Comparison of ENCODE assay signal across 8 cellular contexts in the genomic region with DNA sequence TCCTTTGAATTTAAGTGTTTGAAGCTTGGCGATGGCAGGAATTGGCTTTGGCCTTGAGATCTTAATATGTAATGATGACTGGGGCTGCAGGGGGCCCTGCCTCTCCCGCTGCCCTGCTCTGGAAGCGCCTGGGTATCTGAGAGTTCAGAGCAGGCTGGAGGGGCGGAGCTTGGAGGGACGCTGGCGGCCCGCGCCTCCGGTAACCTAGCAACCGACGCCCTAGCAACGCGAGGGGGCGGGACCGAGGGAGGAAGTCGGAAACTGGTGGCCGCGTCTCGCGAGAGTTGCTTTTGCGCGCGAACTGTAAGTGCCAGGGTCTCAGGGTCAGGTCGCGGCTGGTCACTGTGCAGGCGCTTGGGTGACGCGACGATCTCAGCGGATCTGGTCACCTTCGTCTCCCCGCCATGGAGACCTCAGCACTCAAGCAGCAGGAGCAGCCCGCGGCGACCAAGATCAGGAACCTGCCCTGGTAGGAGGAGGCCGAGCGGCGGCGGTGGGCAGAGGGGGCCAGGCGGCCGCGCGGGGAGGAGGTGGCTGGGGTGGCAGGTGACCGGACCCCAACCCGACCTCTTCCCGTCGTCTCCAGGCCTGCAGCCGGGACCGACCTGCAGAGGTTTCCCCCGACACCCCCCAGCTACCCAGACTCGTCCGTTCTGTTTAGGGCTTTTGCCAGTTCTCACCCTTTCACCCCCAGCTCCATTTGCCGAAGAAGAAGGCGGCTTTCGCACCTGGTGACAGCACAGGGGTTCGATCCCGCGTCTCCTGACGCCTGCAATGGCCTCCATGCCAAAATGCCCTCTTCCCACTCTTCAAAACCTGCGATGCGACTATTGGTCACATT. TPM values are rescaled to one million over a fixed set of nuclear protein-coding genes. Genes with fewer than 3 reads are reported as not detected.
DNase-seq lines count a peak whose midpoint lies in the region; ATAC-seq and TF ChIP-seq lines count a peak whose summit lies in the region.

A gene with protein sequence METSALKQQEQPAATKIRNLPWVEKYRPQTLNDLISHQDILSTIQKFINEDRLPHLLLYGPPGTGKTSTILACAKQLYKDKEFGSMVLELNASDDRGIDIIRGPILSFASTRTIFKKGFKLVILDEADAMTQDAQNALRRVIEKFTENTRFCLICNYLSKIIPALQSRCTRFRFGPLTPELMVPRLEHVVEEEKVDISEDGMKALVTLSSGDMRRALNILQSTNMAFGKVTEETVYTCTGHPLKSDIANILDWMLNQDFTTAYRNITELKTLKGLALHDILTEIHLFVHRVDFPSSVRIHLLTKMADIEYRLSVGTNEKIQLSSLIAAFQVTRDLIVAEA (plus strand): TSS at position 280 of the 841 bp plus-strand sequence. CDS start 125 bp downstream, at position 405.

- ATAC-seq in GM21786 (IDR thresholded peaks at IDR 0.05; ENCODE audit: unreplicated experiment), result peak; percentile 98
- peak; percentile 98 for ATAC-seq in activated T-cell treated with anti-CD3 and anti-CD28 coated beads, Interleukin-2, amount 50 U/mL, for 4 hours

- no peaks in the 10 kb centered on the region for H3K9me3 Mint-ChIP-seq in activated T-cell treated with anti-CD3 and anti-CD28 coated beads, Interleukin-2, amount 50 U/mL, for 4 hours

- H3K27me3 ChIP-seq in Peyer's patch, result no peaks in the 10 kb centered on the region
- H3K27me3 ChIP-seq in esophagus muscularis mucosa, result no peaks in the 10 kb centered on the region

- H3K36me3 ChIP-seq in KOPT-K1 (ENCODE audit: insufficient read depth, low read length) (peaks cover 41% of the 10 kb centered on the region), Peyer's patch (peaks cover 0 to 23% (median 0%) of the 10 kb centered on the region in 3 donors), esophagus muscularis mucosa (peaks cover 0 to 26% (median 18%) of the 10 kb centered on the region in 4 donors)

- TF ChIP-seq POLR2A in Peyer's patch (IDR thresholded peaks at IDR 0.05) (no peak), esophagus muscularis mucosa (IDR thresholded peaks at IDR 0.05; ENCODE audit: low read depth) (no peak)

- H3K4me1 Mint-ChIP-seq in activated T-cell treated with anti-CD3 and anti-CD28 coated beads, Interleukin-2, amount 50 U/mL, for 4 hours (ENCODE audit: low read depth), result peaks cover 17% of the 10 kb centered on the region

- no peak for TF ChIP-seq CTCF in Peyer's patch (IDR thresholded peaks at IDR 0.05)
- TF ChIP-seq CTCF in esophagus muscularis mucosa (IDR thresholded peaks at IDR 0.05), result no peak

- no peak for TF ChIP-seq EP300 in esophagus muscularis mucosa (IDR thresholded peaks at IDR 0.05)

- H3K27me3 Mint-ChIP-seq in activated T-cell treated with anti-CD3 and anti-CD28 coated beads, Interleukin-2, amount 50 U/mL, for 4 hours (ENCODE audit: low read depth), result no peaks in the 10 kb centered on the region

- intact Hi-C loops in esophagus muscularis mucosa (cut with DNase I), result loop anchor here (5.0 kb wide), 1 partner anchor 36 kb away; no protein-coding TSS in a partner anchor

- DNase-seq in DMS79 treated with DMSO at 0.1 percent for 48 hours (lab: John Stamatoyannopoulos, UW) (peak; percentile 97), Peyer's patch (peak; percentile 99), esophagus muscularis mucosa (ENCODE audit: extremely low spot score) (peak; percentile 99), myocyte (ENCODE audit: low read depth) (peak; percentile 98)
- DNase-seq in activated T-cell treated with anti-CD3 and anti-CD28 coated beads, Interleukin-2, amount 50 U/mL, for 4 hours, result peak; percentile 98
- peak; percentile 94 to 97 for DNase-seq in stimulated activated CD8-positive, alpha-beta memory T cell treated with anti-CD3 and anti-CD28 coated beads, Interleukin-7, amount 100 ng/mL, for 4 hours (ENCODE audit: low read depth in 2 of 2)

- H3K4me1 ChIP-seq in Peyer's patch (peaks cover 0 to 10% (median 6%) of the 10 kb centered on the region in 4 donors), esophagus muscularis mucosa (peaks cover 6 to 20% (median 16%) of the 10 kb centered on the region in 4 donors)

- H3K27ac ChIP-seq in KOPT-K1 (ENCODE audit: low read depth, low read length, poor library complexity, severe bottlenecking) (peak within 1 kb of the TSS; percentile 83), Peyer's patch (peak within 1 kb of the TSS; percentile 41 to 75 (median 59)), esophagus muscularis mucosa (replicated peaks in 1 of 4) (peak within 1 kb of the TSS; percentile 42 to 69 (median 59))

- H3K9me3 ChIP-seq in KOPT-K1 (ENCODE audit: insufficient read depth, low read length, poor library complexity, severe bottlenecking) (no peaks in the 10 kb centered on the region), Peyer's patch (no peaks in the 10 kb centered on the region), esophagus muscularis mucosa (no peaks in the 10 kb centered on the region)

- H3K4me3 Mint-ChIP-seq in activated T-cell treated with anti-CD3 and anti-CD28 coated beads, Interleukin-2, amount 50 U/mL, for 4 hours, result peak within 1 kb of the TSS; percentile 95

- H3K4me3 ChIP-seq in Peyer's patch (peak within 1 kb of the TSS; percentile 80 to 90 (median 85)), esophagus muscularis mucosa (peak within 1 kb of the TSS; percentile 72 to 90 (median 86))

- peaks cover 16% of the 10 kb centered on the region for H3K36me3 Mint-ChIP-seq in activated T-cell treated with anti-CD3 and anti-CD28 coated beads, Interleukin-2, amount 50 U/mL, for 4 hours (ENCODE audit: insufficient read depth)

- WGBS in esophagus muscularis mucosa, result 0% methylated on average over 31 of the region's 61 CpGs

RNA-seq across cellular contexts. Expression of the gene that starts here (rescaled TPM):
- total RNA-seq in Peyer's patch (10 to 100 TPM in 2 of 4 donors, 1 to 10 TPM in 2; 8.3 to 18.2 (median 10.6) TPM), esophagus muscularis mucosa (10 to 100 TPM in 2 of 4 donors, 1 to 10 TPM in 2; 8.7 to 11.3 (median 10.0) TPM), myocyte (7.1 and 8.2 TPM in 2 replicates)
- total RNA-seq in activated T-cell treated with anti-CD3 and anti-CD28 coated beads, Interleukin-2, amount 50 U/mL, for 4 hours, result 10 to 100 TPM; 51.5 to 64.2 (median 51.6) TPM
- polyA plus RNA-seq in myocyte (2012), result 5.7 TPM

Comparison
In these comparisons a context has a peak if more than half of its experiments do, and no peak if none do; other contexts are left out.
1. Peak in every context shown above with its lines: DNase-seq, ATAC-seq, H3K4me3 ChIP-seq and H3K27ac ChIP-seq.